In the genomic region with DNA sequence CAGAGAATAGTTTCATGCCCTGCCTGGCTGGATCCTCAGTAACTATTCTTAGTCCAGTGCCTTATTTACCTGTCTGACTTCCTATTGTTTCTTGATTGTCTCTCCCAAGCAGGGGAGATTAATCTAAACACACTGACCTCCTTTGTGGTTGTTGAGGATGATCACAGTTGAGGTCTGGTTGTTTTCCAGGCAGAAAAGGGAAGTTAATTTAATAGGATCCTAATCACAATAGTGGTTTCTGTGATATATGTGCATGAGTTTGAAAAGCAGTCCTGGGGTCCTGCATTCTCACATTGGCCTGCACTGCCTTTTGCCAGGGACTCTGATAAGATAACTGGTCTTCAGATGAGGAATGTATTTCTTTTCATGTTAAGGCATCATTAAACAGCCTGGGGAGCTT, we compare ENCODE assay signal across 17 cellular contexts.
A peak's percentile ranks its signal among the peaks of the same experiment; 100 is the strongest.
DNase-seq lines count a peak whose midpoint lies in the region; ATAC-seq and TF ChIP-seq lines count a peak whose summit lies in the region.
"Had no signal": no experiment of that assay in that cellular context is flagged by ENCODE, and none has a peak within 500 bp of the region (broad histone marks: within the 10 kb centered on the region; RNA-seq: fewer than 3 reads in every experiment).

No MANE protein-coding gene starts in this region.

- no peak for ATAC-seq in HG02678 (IDR thresholded peaks at IDR 0.05; ENCODE audit: unreplicated experiment)
- ATAC-seq in GM19467 (IDR thresholded peaks at IDR 0.05; ENCODE audit: unreplicated experiment): no peak
- ATAC-seq in Right ventricle myocardium inferior: no peak
- ATAC-seq: Panc1 had no signal

- CTCF ChIA-PET in OCI-LY7 (lab: Charles Lee; ENCODE audit: unreplicated experiment): interaction anchor here (0.6 kb wide), 1 partner anchor 10 kb away, joined by 3 read pairs; no protein-coding TSS in a partner anchor

- no peak overlapping the region for H3K9ac ChIP-seq in BLaER1
- H3K9ac ChIP-seq in endodermal cell (ENCODE audit: extremely low read depth, low read length, poor library complexity, severe bottlenecking): peak overlapping the region; percentile 3

- H2AFZ ChIP-seq in OCI-LY7 (ENCODE audit: low read length): no peak overlapping the region

- BruUV-seq in OCI-LY7 (replicated peaks; lab: Mats Ljungman, UMichigan): no TSS peak

- H3K36me3 Mint-ChIP-seq in endodermal cell (ENCODE audit: low read depth): peaks cover 16% of the 10 kb centered on the region

- H3K4me3 ChIP-seq in BLaER1 (no peak overlapping the region), H7 (ENCODE audit: insufficient read depth, low read depth, low read length) (no peak overlapping the region), OCI-LY7 (ENCODE audit: low read depth, low read length, poor library complexity, severe bottlenecking) (no peak overlapping the region), endodermal cell (ENCODE audit: low read length) (peak overlapping the region; percentile 37)
- H3K4me3 ChIP-seq: right atrium auricular region, testis had no signal

- H3K4me1 ChIP-seq in BLaER1 (peaks cover 24% of the 10 kb centered on the region), OCI-LY7 (ENCODE audit: insufficient read depth, low read length, poor library complexity, severe bottlenecking) (peaks cover 18% of the 10 kb centered on the region), endodermal cell (ENCODE audit: control insufficient read depth, insufficient read depth, low read length) (peaks cover 28% of the 10 kb centered on the region)

- H3K79me2 ChIP-seq in OCI-LY7 (ENCODE audit: insufficient read depth, low read depth, low read length): no peaks in the 10 kb centered on the region; the same call in 1 of the 2 replicates

- peak overlapping the region; percentile 0 for H3K4me3 Mint-ChIP-seq in endodermal cell
- H3K4me3 Mint-ChIP-seq: immature natural killer cell had no signal

- H3K4me1 Mint-ChIP-seq in endodermal cell: peaks cover 41% of the 10 kb centered on the region

- intact Hi-C loops in OCI-LY7 (cut with micrococcal nuclease; ENCODE audit: unreplicated experiment): no loop called here
- intact Hi-C loops in Right ventricle myocardium inferior (cut with DNase I): no loop called here

- DNase-seq in H7 (peak; percentile 15), OCI-LY7 (ENCODE audit: low spot score) (no peak), endodermal cell (no peak), NCI-H2171 (lab: John Stamatoyannopoulos, UW) (no peak), Right ventricle myocardium inferior (ENCODE audit: missing footprints) (no peak)
- DNase-seq: activated CD4-positive, alpha-beta T cell treated with anti-CD3 and anti-CD28 coated beads, Interleukin-2, amount 50 U/mL, for 4 hours; cerebellar nuclear complex; DND-41; immature natural killer cell; left ventricle myocardium superior; NCI-H1105 treated with DMSO at 0.1 percent for 48 hours; testis had no signal

- H3K27ac Mint-ChIP-seq in endodermal cell: peak overlapping the region; percentile 18

- no peaks in the 10 kb centered on the region for H3K27me3 Mint-ChIP-seq in endodermal cell (ENCODE audit: insufficient read depth)

- no peaks in the 10 kb centered on the region for H3K9me3 Mint-ChIP-seq in endodermal cell
- H3K9me3 Mint-ChIP-seq: immature natural killer cell had no signal

- POLR2A ChIA-PET in OCI-LY7 (lab: Charles Lee): interaction anchor here (0.6 to 2.0 kb wide), 3 partner anchors 11 to 60 kb away, joined by 3 to 6 read pairs (median 4); no protein-coding TSS in a partner anchor

- H3K4me2 ChIP-seq in BLaER1 (peak overlapping the region; percentile 31; the same call in 1 of the 2 replicates), OCI-LY7 (ENCODE audit: low read length) (0 out of 2 replicates have a peak overlapping the region, but pooled peaks have one; percentile 18)

- H3K36me3 ChIP-seq in BLaER1 (peaks cover 13% of the 10 kb centered on the region), H7 (replicated peaks; ENCODE audit: control insufficient read depth, insufficient read depth, low read length) (no peaks in the 10 kb centered on the region), OCI-LY7 (ENCODE audit: insufficient read depth, low read length) (peaks cover 19% of the 10 kb centered on the region), endodermal cell (ENCODE audit: control insufficient read depth, insufficient read depth, low read length) (peaks cover 3% of the 10 kb centered on the region)
- H3K36me3 ChIP-seq: right atrium auricular region had no signal

- H4K20me1 ChIP-seq in BLaER1 (peaks cover 53% of the 10 kb centered on the region), OCI-LY7 (ENCODE audit: insufficient read depth, low read length) (peaks cover 13% of the 10 kb centered on the region)

- no peaks in the 10 kb centered on the region for H3K9me2 ChIP-seq in OCI-LY7 (ENCODE audit: insufficient read depth, low read length)

- H3K27ac ChIP-seq in BLaER1 (no peak overlapping the region), OCI-LY7 (ENCODE audit: low read depth, low read length, poor library complexity, severe bottlenecking) (no peak overlapping the region), endodermal cell (ENCODE audit: low read depth, low read length) (no peak overlapping the region)
- H3K27ac ChIP-seq: right atrium auricular region, testis had no signal

- H3K9me3 ChIP-seq in BLaER1 (no peaks in the 10 kb centered on the region), OCI-LY7 (ENCODE audit: low read length) (no peaks in the 10 kb centered on the region), endodermal cell (ENCODE audit: control insufficient read depth, low read length) (no peaks in the 10 kb centered on the region)
- H3K9me3 ChIP-seq: right atrium auricular region, testis had no signal

- TF ChIP-seq CTCF in OCI-LY7 (conservative IDR thresholded peaks at IDR 0.05; ENCODE audit: low read length): no peak
- TF ChIP-seq CTCF in endodermal cell (conservative IDR thresholded peaks at IDR 0.05): no peak

- no peaks in the 10 kb centered on the region for H3K27me3 ChIP-seq in BLaER1
- no peaks in the 10 kb centered on the region for H3K27me3 ChIP-seq in H7 (ENCODE audit: control insufficient read depth, insufficient read depth, low read length)
- H3K27me3 ChIP-seq in endodermal cell (ENCODE audit: control insufficient read depth, insufficient read depth, low read length, poor library complexity, severe bottlenecking): no peaks in the 10 kb centered on the region
- H3K27me3 ChIP-seq: right atrium auricular region, testis had no signal
